Comparison of ENCODE assay signal across 8 cellular contexts in genomic region chr1:178192686-178193085, GRCh38.
DNase-seq lines count a peak whose midpoint lies in the region; ATAC-seq and TF ChIP-seq lines count a peak whose summit lies in the region.

No MANE protein-coding gene starts in this region.

- H3K27me3 Mint-ChIP-seq in brain (no peaks in the 10 kb centered on the region), nephron progenitor cell (ENCODE audit: low read depth, poor library complexity) (no peaks in the 10 kb centered on the region)

- no peak overlapping the region for H3K4me3 Mint-ChIP-seq in brain
- no peak overlapping the region for H3K4me3 Mint-ChIP-seq in nephron progenitor cell

- H3K27ac Mint-ChIP-seq in brain = peak overlapping the region in 3 of 5 experiments; percentile 2 to 50 (median 11)
- no peak overlapping the region for H3K27ac Mint-ChIP-seq in nephron progenitor cell

- H3K4me1 Mint-ChIP-seq in brain (peaks cover 29% of the 10 kb centered on the region), nephron progenitor cell (no peaks in the 10 kb centered on the region)

- peak; percentile 69 for DNase-seq in AG08395 (ENCODE audit: low spot score)
- peak; percentile 92 for DNase-seq in M059J (ENCODE audit: low read depth)
- DNase-seq in kidney tubule cell (ENCODE audit: low spot score) = peak; percentile 92
- no peak for DNase-seq in NCI-H2227 treated with DMSO at 0.1 percent for 48 hours (lab: John Stamatoyannopoulos, UW)
- no peak for DNase-seq in nephron progenitor cell
- no peak for DNase-seq in ecto neural progenitor cell (ENCODE audit: low spot score)

- TF ChIP-seq CTCF in brain (conservative IDR thresholded peaks at IDR 0.05) (no peak), nephron progenitor cell (IDR thresholded peaks at IDR 0.05) (no peak)

- ATAC-seq in HG02938 (IDR thresholded peaks at IDR 0.05; ENCODE audit: unreplicated experiment) = no peak

- H3K9me3 Mint-ChIP-seq in brain = peaks cover 0 to 13% (median 8%) of the 10 kb centered on the region in 5 experiments
- H3K9me3 Mint-ChIP-seq in nephron progenitor cell = peaks cover 6% of the 10 kb centered on the region

- H3K36me3 Mint-ChIP-seq in brain (peaks cover 7% of the 10 kb centered on the region), nephron progenitor cell (ENCODE audit: low read depth) (no peaks in the 10 kb centered on the region)

Comparison
In these comparisons a context has a peak if more than half of its experiments do, and no peak if none do; other contexts are left out.
1. DNase-seq: peak in AG08395 (single experiment), M059J (single experiment) and kidney tubule cell (single experiment); none in NCI-H2227 treated with DMSO at 0.1 percent for 48 hours (single experiment), nephron progenitor cell (single experiment) and ecto neural progenitor cell (single experiment).